ENCODE assay signal across 16 cellular contexts in the genomic region with DNA sequence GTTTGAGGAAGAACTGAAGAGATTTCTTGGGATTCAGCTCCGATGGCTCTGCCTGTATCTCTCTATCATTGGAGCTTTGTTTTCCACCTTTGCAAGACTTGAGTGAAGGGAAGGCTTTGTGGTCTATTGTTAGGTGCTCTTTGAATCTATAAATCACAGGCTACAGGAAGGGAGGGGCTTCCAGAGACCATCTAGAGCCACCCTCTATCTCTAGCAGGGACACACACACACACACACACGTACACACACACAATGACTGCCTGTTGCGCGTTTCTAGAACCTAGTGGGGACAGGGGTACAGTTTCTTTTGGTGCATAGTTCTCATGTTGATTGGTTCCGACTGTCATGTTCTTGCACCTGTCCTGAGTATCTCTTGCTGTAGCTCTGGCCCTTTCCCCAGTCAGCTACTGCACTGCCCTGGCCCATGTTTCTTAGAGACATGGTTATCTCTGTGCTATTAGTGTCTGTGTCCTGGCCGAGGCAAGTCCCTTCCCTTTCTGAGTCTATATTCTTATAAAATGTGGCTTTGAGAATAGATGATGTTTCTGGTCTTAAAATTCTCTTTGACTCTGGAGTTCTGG.
DNase-seq lines count a peak whose midpoint lies in the region; ATAC-seq, FAIRE-seq and TF ChIP-seq lines count a peak whose summit lies in the region.
"Had no signal": no experiment of that assay in that cellular context is flagged by ENCODE, and none has a peak within 500 bp of the region (broad histone marks: within the 10 kb centered on the region; RNA-seq: fewer than 3 reads in every experiment).

No MANE protein-coding gene starts in this region.

- peaks cover 85 to 87% (median 86%) of the 10 kb centered on the region in 3 donors for H3K4me1 Mint-ChIP-seq in T-cell

- no peaks in the 10 kb centered on the region for H3K9me3 ChIP-seq in heart left ventricle
- H3K9me3 ChIP-seq in left ventricle myocardium inferior (replicated peaks), result no peaks in the 10 kb centered on the region
- H3K9me3 ChIP-seq in thyroid gland, result no peaks in the 10 kb centered on the region
- H3K9me3 ChIP-seq in hepatocyte (ENCODE audit: low read depth), result no peaks in the 10 kb centered on the region
- H3K9me3 ChIP-seq: BLaER1, neutrophil, right atrium auricular region, SK-N-SH, testis had no signal

- no peaks in the 10 kb centered on the region for H4K20me1 ChIP-seq in hepatocyte (ENCODE audit: insufficient read depth, poor library complexity, severe bottlenecking)
- H4K20me1 ChIP-seq: BLaER1 had no signal

- H3K36me3 ChIP-seq in heart left ventricle, result peaks cover 0 to 3% (median 0%) of the 10 kb centered on the region in 9 donors
- no peaks in the 10 kb centered on the region for H3K36me3 ChIP-seq in left ventricle myocardium inferior
- H3K36me3 ChIP-seq in bronchial epithelial cell (ENCODE audit: control insufficient read depth, insufficient read depth, low read length), result no peaks in the 10 kb centered on the region
- H3K36me3 ChIP-seq in thyroid gland, result no peaks in the 10 kb centered on the region
- H3K36me3 ChIP-seq in hepatocyte (replicated peaks; ENCODE audit: insufficient read depth, low read depth), result no peaks in the 10 kb centered on the region
- H3K36me3 ChIP-seq: BLaER1, neutrophil, right atrium auricular region had no signal

- H3K9me3 Mint-ChIP-seq in T-cell, result no peaks in the 10 kb centered on the region
- H3K9me3 Mint-ChIP-seq: dendritic cell treated with granulocyte-macrophage colony-stimulating factor and Interleukin-4, amounts not matched to agents 40 ng/mL and 50 ng/mL, for 4 days had no signal

- intact Hi-C loops in heart left ventricle (cut with DNase I) (loop anchor here in 1 of 10 donors (10.0 kb wide), 1 partner anchor 52 kb away; no protein-coding TSS in a partner anchor), left ventricle myocardium inferior (cut with micrococcal nuclease) (no loop called here), thyroid gland (cut with DNase I) (loop anchor here (10.0 kb wide), 1 partner anchor 52 kb away; no protein-coding TSS in a partner anchor)

- ATAC-seq in heart left ventricle (peak in 3 of 4 donors; percentile 22 to 38 (median 29)), T-cell (replicated peaks in 1 of 4) (peak in 3 of 4 experiments; percentile 12 to 27 (median 25))
- ATAC-seq: K562 had no signal

- POLR2A ChIA-PET in T-cell (lab: Charles Lee), result interaction anchor here (0.7 to 0.9 kb wide), 2 partner anchors 11 to 76 kb away, joined by 3 to 4 read pairs; no protein-coding TSS in a partner anchor

- H3K4me3 ChIP-seq in heart left ventricle, result no peak overlapping the region
- H3K4me3 ChIP-seq in left ventricle myocardium inferior, result no peak overlapping the region
- no peak overlapping the region for H3K4me3 ChIP-seq in bronchial epithelial cell (ENCODE audit: low read depth, low read length)
- no peak overlapping the region for H3K4me3 ChIP-seq in thyroid gland (replicated peaks in 1 of 3)
- no peak overlapping the region for H3K4me3 ChIP-seq in hepatocyte
- H3K4me3 ChIP-seq: BLaER1, K562, PC-9, right atrium auricular region, testis had no signal

- TF ChIP-seq CTCF in heart left ventricle (IDR thresholded peaks at IDR 0.05) (no peak), left ventricle myocardium inferior (IDR thresholded peaks at IDR 0.05; ENCODE audit: borderline replicate concordance) (no peak), bronchial epithelial cell (IDR thresholded peaks at IDR 0.05; ENCODE audit: insufficient read depth, low read length, severe bottlenecking) (no peak), thyroid gland (IDR thresholded peaks at IDR 0.05) (no peak), hepatocyte (IDR thresholded peaks at IDR 0.05; ENCODE audit: poor library complexity) (no peak)

- peak overlapping the region; percentile 65 to 79 (median 74) for H3K4me3 Mint-ChIP-seq in T-cell
- H3K4me3 Mint-ChIP-seq: dendritic cell treated with granulocyte-macrophage colony-stimulating factor and Interleukin-4, amounts not matched to agents 40 ng/mL and 50 ng/mL, for 4 days had no signal

- H3K27ac Mint-ChIP-seq in T-cell, result peak overlapping the region; percentile 91 to 93

- 61 to 65% (median 63%) methylated on average over 6 of the region's 6 CpGs for WGBS in heart left ventricle, 4 donors
- WGBS in thyroid gland, 2 donors, result 89 to 91% methylated on average over 6 of the region's 6 CpGs
- WGBS in hepatocyte (ENCODE audit: low lambda C conversion rate, missing lambda C conversion rate), result 84% methylated on average over 6 of the region's 6 CpGs

- no peak overlapping the region for H3K4me2 ChIP-seq in hepatocyte
- H3K4me2 ChIP-seq: PC-9, SK-N-SH had no signal

- H3K4me1 ChIP-seq in heart left ventricle (peaks cover 4 to 41% (median 25%) of the 10 kb centered on the region in 12 donors), left ventricle myocardium inferior (peaks cover 53% of the 10 kb centered on the region), thyroid gland (peaks cover 12 to 16% of the 10 kb centered on the region in 2 donors), hepatocyte (ENCODE audit: insufficient read depth) (no peaks in the 10 kb centered on the region)

- H3K27me3 Mint-ChIP-seq in T-cell, result no peaks in the 10 kb centered on the region
- H3K27me3 Mint-ChIP-seq: dendritic cell treated with granulocyte-macrophage colony-stimulating factor and Interleukin-4, amounts not matched to agents 40 ng/mL and 50 ng/mL, for 4 days had no signal

- no peak for TF ChIP-seq POLR2A in heart left ventricle (IDR thresholded peaks at IDR 0.05)
- TF ChIP-seq POLR2A in thyroid gland (IDR thresholded peaks at IDR 0.05), result no peak

- H3K27ac ChIP-seq in heart left ventricle, result no peak overlapping the region
- no peak overlapping the region for H3K27ac ChIP-seq in left ventricle myocardium inferior (replicated peaks)
- H3K27ac ChIP-seq in thyroid gland, result peak overlapping the region in 2 of 3 donors; percentile 25 to 58
- H3K27ac ChIP-seq in hepatocyte, result no peak overlapping the region
- H3K27ac ChIP-seq: BLaER1, neutrophil, PC-9, right atrium auricular region, testis had no signal

- H3K79me2 ChIP-seq in hepatocyte, result no peaks in the 10 kb centered on the region

- H3K9me2 ChIP-seq in hepatocyte (replicated peaks; ENCODE audit: insufficient read depth), result no peaks in the 10 kb centered on the region
- H3K9me2 ChIP-seq: SK-N-SH had no signal

- DNase-seq in heart left ventricle (no peak), left ventricle myocardium inferior (no peak), T-cell (peak in 21 of 34 experiments; percentile 10 to 51 (median 33)), bronchial epithelial cell (ENCODE audit: low read depth) (no peak), thyroid gland (no peak), hepatocyte (ENCODE audit: low spot score) (no peak), NCI-H1436 (lab: John Stamatoyannopoulos, UW) (no peak)
- DNase-seq: glutamatergic neuron, PC-9, SK-N-SH had no signal

- no peak overlapping the region for H2AFZ ChIP-seq in hepatocyte
- H2AFZ ChIP-seq: PC-9 had no signal

- CTCF ChIA-PET in T-cell (lab: Charles Lee), result interaction anchor here in 1 of 2 donors (2.1 kb wide), 1 partner anchor 68 kb away, joined by 11 read pairs; no protein-coding TSS in a partner anchor

- FAIRE-seq in bronchial epithelial cell (lab: Jason Lieb, UNC), result peak; percentile 50
- FAIRE-seq: K562 had no signal

- no peaks in the 10 kb centered on the region for H3K27me3 ChIP-seq in heart left ventricle
- no peaks in the 10 kb centered on the region for H3K27me3 ChIP-seq in left ventricle myocardium inferior (ENCODE audit: low read depth)
- peaks cover 6% of the 10 kb centered on the region for H3K27me3 ChIP-seq in bronchial epithelial cell (ENCODE audit: control insufficient read depth, insufficient read depth, low read length)
- no peaks in the 10 kb centered on the region for H3K27me3 ChIP-seq in thyroid gland
- no peaks in the 10 kb centered on the region for H3K27me3 ChIP-seq in hepatocyte
- H3K27me3 ChIP-seq: BLaER1, neutrophil, right atrium auricular region, testis had no signal

- peaks cover 16% of the 10 kb centered on the region for H3K36me3 Mint-ChIP-seq in T-cell

Comparison
In these comparisons a context has a peak if more than half of its experiments do, and no peak if none do; other contexts are left out.
1. DNase-seq: peak in T-cell (21 of 34); none in heart left ventricle (0 of 5), left ventricle myocardium inferior (single experiment), bronchial epithelial cell (single experiment), thyroid gland (0 of 2), hepatocyte (single experiment) and NCI-H1436 (single experiment).
2. H3K27ac ChIP-seq: peak in thyroid gland (2 of 3); none in heart left ventricle (0 of 12), left ventricle myocardium inferior (single experiment) and hepatocyte (single experiment).